Comparison of ENCODE assay signal across 12 cellular contexts in genomic region chr6:46014054-46014453, GRCh38. TPM values are rescaled to one million over a fixed set of nuclear protein-coding genes. Genes with fewer than 3 reads are reported as not detected.
A peak's percentile ranks its signal among the peaks of the same experiment; 100 is the strongest.
DNase-seq lines count a peak whose midpoint lies in the region; ATAC-seq and TF ChIP-seq lines count a peak whose summit lies in the region.
"Had no signal": no experiment of that assay in that cellular context is flagged by ENCODE, and none has a peak within 500 bp of the region (broad histone marks: within the 10 kb centered on the region; RNA-seq: fewer than 3 reads in every experiment).

No MANE protein-coding gene starts in this region.

- H3K27me3 Mint-ChIP-seq in central memory CD8-positive, alpha-beta T cell, result peaks cover 17% of the 10 kb centered on the region
- peaks cover 0 to 42% (median 31%) of the 10 kb centered on the region in 3 donors for H3K27me3 Mint-ChIP-seq in naive B cell
- H3K27me3 Mint-ChIP-seq in type B pancreatic cell, result peaks cover 58% of the 10 kb centered on the region

- H3K4me3 ChIP-seq in breast epithelium (peak overlapping the region; percentile 47 to 80 (median 61)), mammary epithelial cell (replicated peaks in 1 of 3; ENCODE audit: insufficient read depth in 1 of 3, low read depth in 2 of 3, low read length in 3 of 3) (no peak overlapping the region)

- in situ Hi-C loops in mammary epithelial cell (cut with MboI; ENCODE audit: low sequenced_read_pairs in 2 of 2) (no loop called here), ACHN (cut with HindIII; ENCODE audit: low pct_ligation_motif_present, low pct_unique_long_range_greater_than_20kb, low sequenced_read_pairs) (no loop called here)

- H3K4me1 Mint-ChIP-seq in central memory CD8-positive, alpha-beta T cell, result peaks cover 45% of the 10 kb centered on the region
- peaks cover 30 to 59% (median 33%) of the 10 kb centered on the region in 3 donors for H3K4me1 Mint-ChIP-seq in naive B cell
- H3K4me1 Mint-ChIP-seq in type B pancreatic cell (ENCODE audit: unreplicated experiment), result peaks cover 17% of the 10 kb centered on the region

- CTCF ChIA-PET in mammary epithelial cell (lab: Charles Lee; ENCODE audit: low non-redundant PET), result no interaction called here

- H3K36me3 Mint-ChIP-seq in central memory CD8-positive, alpha-beta T cell (ENCODE audit: insufficient read depth), result peaks cover 10% of the 10 kb centered on the region
- H3K36me3 Mint-ChIP-seq in naive B cell (peaks cover 0 to 8% of the 10 kb centered on the region in 2 donors), type B pancreatic cell (peaks cover 4% of the 10 kb centered on the region)

- H3K27me3 ChIP-seq in breast epithelium, result peaks cover 0 to 3% of the 10 kb centered on the region in 2 donors
- peaks cover 35% of the 10 kb centered on the region for H3K27me3 ChIP-seq in mammary epithelial cell (ENCODE audit: insufficient read depth, low read length)

- DNase-seq in breast epithelium (ENCODE audit: low spot score in 2 of 2) (no peak), mammary epithelial cell (no peak), naive B cell (no peak), type B pancreatic cell (ENCODE audit: extremely low spot score, unreplicated experiment) (no peak), NOMO-1 treated with DMSO at 0.1 percent for 48 hours (lab: John Stamatoyannopoulos, UW; ENCODE audit: unreplicated experiment) (no peak), globus pallidus (ENCODE audit: low spot score) (no peak), ACHN (no peak)
- DNase-seq in central memory CD8-positive, alpha-beta T cell (ENCODE audit: low spot score in 2 of 2), result no peak
- DNase-seq: NCI-H1092 treated with DMSO at 0.1 percent for 48 hours, SW 1271 had no signal

- H3K27ac ChIP-seq in breast epithelium, result peak overlapping the region in 1 of 2 donors; percentile 14
- no peak overlapping the region for H3K27ac ChIP-seq in mammary epithelial cell (ENCODE audit: insufficient read depth, low read depth, low read length)
- H3K27ac ChIP-seq: HL-60 had no signal

- TF ChIP-seq POLR2A in breast epithelium (IDR thresholded peaks at IDR 0.05), result no peak

- ATAC-seq in central memory CD8-positive, alpha-beta T cell (replicated peaks; ENCODE audit: extremely low read depth, poor library complexity, severe bottlenecking), result peak; percentile 34
- no peak for ATAC-seq in naive B cell (ENCODE audit: low read depth in 2 of 2)

- no peak overlapping the region for H3K4me2 ChIP-seq in mammary epithelial cell (ENCODE audit: insufficient read depth, low read depth, low read length)

- peaks cover 5% of the 10 kb centered on the region for H3K9me3 Mint-ChIP-seq in central memory CD8-positive, alpha-beta T cell
- peaks cover 0 to 9% (median 6%) of the 10 kb centered on the region in 7 donors for H3K9me3 Mint-ChIP-seq in naive B cell
- no peaks in the 10 kb centered on the region for H3K9me3 Mint-ChIP-seq in type B pancreatic cell

- H3K79me2 ChIP-seq in mammary epithelial cell (ENCODE audit: insufficient read depth, low read length), result no peaks in the 10 kb centered on the region

- peak overlapping the region; percentile 85 for H3K27ac Mint-ChIP-seq in central memory CD8-positive, alpha-beta T cell (ENCODE audit: low read depth)
- peak overlapping the region in 1 of 6 donors; percentile 77 for H3K27ac Mint-ChIP-seq in naive B cell
- H3K27ac Mint-ChIP-seq in type B pancreatic cell, result peak overlapping the region; percentile 92
- H3K27ac Mint-ChIP-seq: dendritic cell treated with granulocyte-macrophage colony-stimulating factor and Interleukin-4, amounts not matched to agents 40 ng/mL and 50 ng/mL, for 4 days had no signal

- no peak overlapping the region for H3K9ac ChIP-seq in mammary epithelial cell (ENCODE audit: insufficient read depth, low read length)

- H3K36me3 ChIP-seq in breast epithelium (no peaks in the 10 kb centered on the region), mammary epithelial cell (ENCODE audit: insufficient read depth, low read length) (no peaks in the 10 kb centered on the region)

- 94% methylated on average over 2 of the region's 2 CpGs for WGBS in mammary epithelial cell (ENCODE audit: low coverage, missing lambda C conversion rate)

- H2AFZ ChIP-seq in mammary epithelial cell (ENCODE audit: low read depth, low read length), result no peak overlapping the region

- H3K4me1 ChIP-seq in breast epithelium (no peaks in the 10 kb centered on the region), mammary epithelial cell (ENCODE audit: insufficient read depth, low read length) (peaks cover 10% of the 10 kb centered on the region)

- no peaks in the 10 kb centered on the region for H3K9me3 ChIP-seq in breast epithelium
- no peaks in the 10 kb centered on the region for H3K9me3 ChIP-seq in mammary epithelial cell (replicated peaks; ENCODE audit: insufficient read depth, low read length)

- no peaks in the 10 kb centered on the region for H4K20me1 ChIP-seq in mammary epithelial cell (ENCODE audit: insufficient read depth, low read length)

- no TSS peak for BruUV-seq in mammary epithelial cell (replicated peaks; lab: Mats Ljungman, UMichigan)

- TF ChIP-seq CTCF in breast epithelium (IDR thresholded peaks at IDR 0.05) (no peak), mammary epithelial cell (conservative IDR thresholded peaks at IDR 0.05 in 1 of 2, IDR thresholded peaks at IDR 0.05 in 1 of 2; ENCODE audit: extremely low read depth in 1 of 2, insufficient read depth in 1 of 2, low read depth in 1 of 2, low read length in 2 of 2) (no peak), type B pancreatic cell (conservative IDR thresholded peaks at IDR 0.05) (no peak)

- dilution Hi-C loops in mammary epithelial cell (cut with HindIII; ENCODE audit: low sequenced_read_pairs), result loop anchor here (5.0 kb wide), 1 partner anchor 37 kb away; no protein-coding TSS in a partner anchor

- intact Hi-C loops in breast epithelium (cut with DNase I; ENCODE audit: low total_unique reads) (no loop called here), mammary epithelial cell (cut with micrococcal nuclease) (no loop called here)

- H3K4me3 Mint-ChIP-seq in central memory CD8-positive, alpha-beta T cell, result peak overlapping the region; percentile 86
- H3K4me3 Mint-ChIP-seq in naive B cell (peak overlapping the region in 7 of 8 donors; percentile 81 to 90 (median 84)), type B pancreatic cell (peak overlapping the region; percentile 88)

RNA-seq across cellular contexts. Expression of gene CLIC5, which starts 1.6 kb away (rescaled TPM):
- total RNA-seq in breast epithelium (1 to 10 TPM; 3.4 to 5.4 (median 4.9) TPM), mammary epithelial cell (not detected), type B pancreatic cell (ENCODE audit: low replicate concordance) (31.3 and 75.8 TPM in 2 replicates)
- polyA plus RNA-seq in mammary epithelial cell (not detected), naive B cell (ENCODE audit: low read depth in 6 of 6) (1 to 10 TPM in 1 of 6 donors, under 1 TPM in 4, not detected in 1; 0.05 to 1.3 (median 0.13) TPM)
- not detected for polyA minus RNA-seq in mammary epithelial cell

Comparison
In these comparisons a context has a peak if more than half of its experiments do, and no peak if none do; other contexts are left out.
1. H3K4me3 ChIP-seq: peak in breast epithelium (3 of 3); none in mammary epithelial cell (0 of 3).
2. RNA of gene CLIC5, which starts 1.6 kb away (total RNA-seq): 31.3 to 75.8 TPM in type B pancreatic cell and 3.4 to 5.4 TPM in breast epithelium; not detected in mammary epithelial cell; every median in the first group is over 4 times any median in the second.
3. Peak in every context shown above with its lines, with median percentiles within 50 percentile points of each other: H3K4me3 Mint-ChIP-seq.